ENCODE assay signal across 9 cellular contexts in genomic region chr1:160550572-160551034, GRCh38.
A peak's percentile ranks its signal among the peaks of the same experiment; 100 is the strongest.
DNase-seq lines count a peak whose midpoint lies in the region; ATAC-seq and FAIRE-seq lines count a peak whose summit lies in the region.
"Had no signal": no experiment of that assay in that cellular context is flagged by ENCODE, and none has a peak within 500 bp of the region (broad histone marks: within the 10 kb centered on the region; RNA-seq: fewer than 3 reads in every experiment).

No MANE protein-coding gene starts in this region.

- in situ Hi-C loops in ACHN (cut with HindIII; ENCODE audit: low pct_ligation_motif_present, low pct_unique_long_range_greater_than_20kb, low sequenced_read_pairs): no loop called here

- no peak for DNase-seq in GM19239 (ENCODE audit: insufficient read length, low spot score)
- peak; percentile 21 for DNase-seq in activated CD4-positive, CD25-positive, alpha-beta regulatory T cell treated with anti-CD3 and anti-CD28 coated beads, Interleukin-2, amount 50 U/mL, for 16 hours (ENCODE audit: low read depth, low spot score)
- DNase-seq in central memory CD4-positive, alpha-beta T cell: peak; percentile 27
- DNase-seq in stimulated activated CD8-positive, alpha-beta memory T cell treated with anti-CD3 and anti-CD28 coated beads, Interleukin-12 subunit alpha, Interleukin-12 subunit beta, amount 100 ng/mL, for 4 hours (ENCODE audit: low read depth): peak; percentile 35
- DNase-seq in ACHN: no peak
- DNase-seq: trophoblast cell had no signal

- ATAC-seq in GM18868 (IDR thresholded peaks at IDR 0.05; ENCODE audit: unreplicated experiment) (no peak), HG02798 (IDR thresholded peaks at IDR 0.05; ENCODE audit: poor library complexity, unreplicated experiment) (no peak), HG03354 (IDR thresholded peaks at IDR 0.05; ENCODE audit: poor library complexity, severe bottlenecking, unreplicated experiment) (no peak)

- FAIRE-seq in GM19239 (lab: Jason Lieb, UNC): peak; percentile 11

Comparison
In these comparisons a context has a peak if more than half of its experiments do, and no peak if none do; other contexts are left out.
1. DNase-seq: peak in activated CD4-positive, CD25-positive, alpha-beta regulatory T cell treated with anti-CD3 and anti-CD28 coated beads, Interleukin-2, amount 50 U/mL, for 16 hours (single experiment), central memory CD4-positive, alpha-beta T cell (single experiment) and stimulated activated CD8-positive, alpha-beta memory T cell treated with anti-CD3 and anti-CD28 coated beads, Interleukin-12 subunit alpha, Interleukin-12 subunit beta, amount 100 ng/mL, for 4 hours (single experiment); none in GM19239 (single experiment) and ACHN (single experiment).